In genomic region chr6:96934087-96934486, GRCh38 we compare ENCODE assay signal across 22 cellular contexts. TPM values are rescaled to one million over a fixed set of nuclear protein-coding genes. Genes with fewer than 3 reads are reported as not detected.
"Had no signal": no experiment of that assay in that cellular context is flagged by ENCODE, and none has a peak within 500 bp of the region (broad histone marks: within the 10 kb centered on the region; RNA-seq: fewer than 3 reads in every experiment).

No MANE protein-coding gene starts in this region.

- H3K4me2 ChIP-seq: neural progenitor cell had no signal

- H3K36me3 ChIP-seq: gastrocnemius medialis, heart right ventricle, neural progenitor cell, ovary, tibial nerve, upper lobe of right lung, vagina had no signal

- H3K9me3 ChIP-seq: gastrocnemius medialis, heart right ventricle, ovary, testis, tibial nerve, upper lobe of right lung, vagina had no signal

- ATAC-seq: esophagus mucosa, gastrocnemius medialis, heart right ventricle, left lobe of liver, right cardiac atrium, upper lobe of right lung had no signal

- DNase-seq: effector memory CD4-positive, alpha-beta T cell; gastrocnemius medialis; heart right ventricle; hypothalamus; islet precursor cell; mammary epithelial cell; midbrain; nucleus accumbens; ovary; right cardiac atrium; small intestine; stimulated activated CD4-positive, alpha-beta T cell treated with anti-CD3 and anti-CD28 coated beads, Interleukin-12 subunit alpha, Interleukin-12 subunit beta, amount 100 ng/mL, for 4 hours; stimulated activated CD4-positive, alpha-beta T cell treated with anti-CD3 and anti-CD28 coated beads, Interleukin-2, amount 100 ng/mL, for 48 hours; testis; upper lobe of right lung had no signal

- H2AFZ ChIP-seq: neural progenitor cell had no signal

- H3K4me1 ChIP-seq: gastrocnemius medialis, neural progenitor cell, testis, upper lobe of right lung had no signal

- H3K27me3 ChIP-seq: gastrocnemius medialis, neural progenitor cell, ovary, testis, tibial nerve, vagina had no signal

- H3K4me3 ChIP-seq: gastrocnemius medialis, heart right ventricle, neural progenitor cell, ovary, testis, tibial nerve, upper lobe of right lung, vagina had no signal

- H3K27ac ChIP-seq: gastrocnemius medialis, heart right ventricle, neural progenitor cell, ovary, testis, tibial nerve, upper lobe of right lung, vagina had no signal

- H3K9ac ChIP-seq: neural progenitor cell had no signal

RNA-seq across cellular contexts. Expression of gene KLHL32, which starts 9.6 kb away (rescaled TPM):
- total RNA-seq: esophagus mucosa; natural killer cell treated with Interleukin-12 subunit alpha and Interleukin-12 subunit beta and Interleukin-15 and Interleukin-18, amount 100 ng/mL, for 72 hours had no signal
- polyA plus RNA-seq: fibroblast of lung had no signal
